In the genomic region with DNA sequence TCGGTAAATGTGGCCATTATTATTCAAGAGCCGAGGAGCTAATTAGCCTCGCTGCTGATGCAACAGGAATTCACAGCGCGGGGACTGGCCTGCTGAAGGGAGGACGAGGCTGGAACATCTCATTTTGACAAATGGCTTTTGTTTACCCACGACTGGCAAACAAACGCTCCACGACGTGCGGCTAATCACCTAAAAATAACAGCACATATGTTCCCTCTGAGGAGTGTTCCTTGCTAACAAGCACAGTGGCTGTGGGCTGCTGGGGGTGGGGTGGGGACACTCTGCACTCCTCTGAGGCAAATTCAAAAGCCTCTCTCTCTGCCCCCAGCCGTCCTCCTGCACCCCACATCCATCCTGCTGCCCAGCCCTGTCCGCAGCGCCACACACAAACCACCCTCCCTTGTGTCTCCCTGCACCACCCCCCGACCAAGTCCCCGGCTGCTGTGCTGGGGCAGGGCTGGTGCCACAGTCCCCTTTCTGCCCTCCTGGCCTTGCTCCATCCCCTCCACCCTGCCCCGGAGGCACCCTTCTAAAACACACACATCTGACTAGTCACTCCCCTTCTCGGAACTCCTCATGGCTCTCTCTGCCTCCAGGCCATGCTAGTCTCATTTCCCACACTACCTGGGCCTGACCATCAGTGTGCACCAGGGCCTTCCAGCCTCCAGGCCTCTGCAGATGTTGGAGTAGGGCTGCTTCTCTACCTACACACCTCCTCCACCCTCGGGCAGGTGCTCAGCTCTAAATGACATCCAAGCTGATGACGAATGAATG, we compare ENCODE assay signal across 1 cellular context.
TF ChIP-seq lines count a peak whose summit lies in the region.

No MANE protein-coding gene starts in this region.

TF ChIP-seq in H1, 55 proteins besides CTCF, POLR2A, EP300 and RAD21:
- 0 out of 2 replicates have a peak, but pooled peaks have one; percentile 10 for TF ChIP-seq CEBPB (IDR thresholded peaks at IDR 0.05; ENCODE audit: low read depth, low read length)
TF ChIP-seq in H1: peak in this region for 1; not testable (repeated sequence) for 54.
